In the genomic region with DNA sequence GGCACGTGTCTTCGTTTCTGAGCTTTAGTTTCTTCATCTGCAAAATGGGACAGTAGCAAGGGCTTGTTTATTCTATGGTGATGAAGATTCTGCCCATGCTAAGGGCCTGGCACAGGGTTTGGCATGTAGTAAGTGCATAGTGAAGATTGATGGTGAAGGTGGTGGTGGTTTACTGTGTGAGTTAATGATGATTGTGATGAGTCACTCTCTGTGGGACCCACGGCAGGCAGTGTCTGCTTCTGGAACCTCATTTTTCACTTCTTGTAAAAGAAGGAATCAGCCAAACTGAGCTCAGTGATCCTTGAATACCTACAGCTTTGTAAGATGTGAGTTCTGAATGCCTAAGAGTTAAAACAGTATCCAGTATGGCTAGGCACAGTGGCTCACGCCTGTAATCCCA, we compare ENCODE assay signal across 23 cellular contexts.
"Had no signal": no experiment of that assay in that cellular context is flagged by ENCODE, and none has a peak within 500 bp of the region (broad histone marks: within the 10 kb centered on the region; RNA-seq: fewer than 3 reads in every experiment).

No MANE protein-coding gene starts in this region.

- H3K4me2 ChIP-seq: smooth muscle cell had no signal

- H3K9me3 ChIP-seq: esophagus muscularis mucosa, mucosa of descending colon, ovary, psoas muscle, suprapubic skin, transverse colon, vagina had no signal

- H3K27me3 ChIP-seq: esophagus muscularis mucosa, ovary, suprapubic skin, transverse colon, vagina had no signal

- H3K27me3 Mint-ChIP-seq: activated naive CD8-positive, alpha-beta T cell treated with anti-CD3 and anti-CD28 coated beads, Interleukin-2, amount 10 ng/mL, durations not matched to agents 7 days and 5 days; memory B cell; naive B cell; stimulated activated naive CD8-positive, alpha-beta T cell treated with anti-CD3 and anti-CD28 coated beads, Interleukin-15, amount 100 ng/mL, for 72 hours had no signal

- H3K36me3 Mint-ChIP-seq: activated naive CD8-positive, alpha-beta T cell treated with anti-CD3 and anti-CD28 coated beads, Interleukin-2, amount 10 ng/mL, durations not matched to agents 7 days and 5 days; immature natural killer cell; memory B cell; naive B cell had no signal

- H3K4me1 ChIP-seq: esophagus muscularis mucosa, psoas muscle, suprapubic skin, transverse colon, vagina had no signal

- ATAC-seq: mucosa of descending colon; psoas muscle; sciatic nerve; stimulated activated naive CD8-positive, alpha-beta T cell treated with anti-CD3 and anti-CD28 coated beads, Interleukin-15, amount 100 ng/mL, for 72 hours had no signal

- H3K36me3 ChIP-seq: esophagus muscularis mucosa, ovary, suprapubic skin, transverse colon, vagina, WERI-Rb-1 had no signal

- DNase-seq: activated CD4-positive, alpha-beta T cell treated with anti-CD3 and anti-CD28 coated beads for 1 hour; activated CD4-positive, alpha-beta T cell treated with anti-CD3 and anti-CD28 coated beads, Interleukin-2, amount 50 U/mL, for 48 hours; activated naive CD4-positive, alpha-beta T cell treated with Interleukin-2 at 50 U/mL for 16 hours; activated naive CD8-positive, alpha-beta T cell treated with anti-CD3 and anti-CD28 coated beads, Interleukin-2, amount 10 ng/mL, durations not matched to agents 7 days and 5 days; activated T-cell treated with anti-CD3 and anti-CD28 coated beads for 4 hours; effector CD8-positive, alpha-beta T cell; immature natural killer cell; mucosa of descending colon; naive B cell; ovary; psoas muscle; stimulated activated CD4-positive, alpha-beta T cell treated with anti-CD3 and anti-CD28 coated beads, Interleukin-4, amount 100 ng/mL, for 1 hour; stimulated activated naive CD8-positive, alpha-beta T cell treated with anti-CD3 and anti-CD28 coated beads, Interleukin-15, amount 100 ng/mL, for 72 hours; T-helper 2 cell; transverse colon; WERI-Rb-1 had no signal

- H3K4me3 ChIP-seq: esophagus muscularis mucosa, mucosa of descending colon, ovary, psoas muscle, smooth muscle cell, suprapubic skin, transverse colon, vagina had no signal

- H3K4me3 Mint-ChIP-seq: activated naive CD8-positive, alpha-beta T cell treated with anti-CD3 and anti-CD28 coated beads, Interleukin-2, amount 10 ng/mL, durations not matched to agents 7 days and 5 days; immature natural killer cell; memory B cell; naive B cell; neural crest cell; stimulated activated naive CD8-positive, alpha-beta T cell treated with anti-CD3 and anti-CD28 coated beads, Interleukin-15, amount 100 ng/mL, for 72 hours had no signal

- H3K27ac ChIP-seq: esophagus muscularis mucosa, ovary, psoas muscle, suprapubic skin, transverse colon, vagina, WERI-Rb-1 had no signal

- H3K9me3 Mint-ChIP-seq: activated naive CD8-positive, alpha-beta T cell treated with anti-CD3 and anti-CD28 coated beads, Interleukin-2, amount 10 ng/mL, durations not matched to agents 7 days and 5 days; neural crest cell had no signal

- H3K4me1 Mint-ChIP-seq: activated naive CD8-positive, alpha-beta T cell treated with anti-CD3 and anti-CD28 coated beads, Interleukin-2, amount 10 ng/mL, durations not matched to agents 7 days and 5 days; immature natural killer cell; memory B cell; naive B cell; stimulated activated naive CD8-positive, alpha-beta T cell treated with anti-CD3 and anti-CD28 coated beads, Interleukin-15, amount 100 ng/mL, for 72 hours had no signal

- H3K27ac Mint-ChIP-seq: activated naive CD8-positive, alpha-beta T cell treated with anti-CD3 and anti-CD28 coated beads, Interleukin-2, amount 10 ng/mL, durations not matched to agents 7 days and 5 days; immature natural killer cell; memory B cell; naive B cell; stimulated activated naive CD8-positive, alpha-beta T cell treated with anti-CD3 and anti-CD28 coated beads, Interleukin-15, amount 100 ng/mL, for 72 hours had no signal
